ENCODE assay signal across 10 cellular contexts in genomic region chr3:181694805-181695660, GRCh38. TPM values are rescaled to one million over a fixed set of nuclear protein-coding genes. Genes with fewer than 3 reads are reported as not detected.
DNase-seq lines count a peak whose midpoint lies in the region; ATAC-seq and TF ChIP-seq lines count a peak whose summit lies in the region.
"Had no signal": no experiment of that assay in that cellular context is flagged by ENCODE, and none has a peak within 500 bp of the region (broad histone marks: within the 10 kb centered on the region; RNA-seq: fewer than 3 reads in every experiment).

No MANE protein-coding gene starts in this region.

- no peak for ATAC-seq in HG03520 (IDR thresholded peaks at IDR 0.05; ENCODE audit: unreplicated experiment)

- no peaks in the 10 kb centered on the region for H3F3A ChIP-seq in SK-N-SH (replicated peaks; ENCODE audit: insufficient read depth)

- POLR2A ChIA-PET in SK-N-SH (lab: Yijun Ruan, JAX) = no interaction called here

- TF ChIP-seq CTCF in left ventricle myocardium inferior (IDR thresholded peaks at IDR 0.05; ENCODE audit: borderline replicate concordance) (peak; percentile 29), ovary (IDR thresholded peaks at IDR 0.05) (peak in 1 of 3 donors; percentile 30), SK-N-SH (IDR thresholded peaks at IDR 0.05) (no peak)

- H3K27ac ChIP-seq in left ventricle myocardium inferior (replicated peaks) (peak overlapping the region; percentile 14), ovary (peak overlapping the region; percentile 33 to 65), SK-N-SH (ENCODE audit: low read depth in 2 of 2, low read length in 1 of 2) (no peak overlapping the region)

- TF ChIP-seq POLR2A in ovary (IDR thresholded peaks at IDR 0.05) = no peak

- no peak for TF ChIP-seq RAD21 in SK-N-SH (IDR thresholded peaks at IDR 0.05; ENCODE audit: low read length)

- H3K9me3 ChIP-seq in adipocyte (ENCODE audit: control insufficient read depth, low read length) = no peaks in the 10 kb centered on the region
- H3K9me3 ChIP-seq in left ventricle myocardium inferior (replicated peaks) = no peaks in the 10 kb centered on the region
- no peaks in the 10 kb centered on the region for H3K9me3 ChIP-seq in ovary
- H3K9me3 ChIP-seq in SK-N-SH = no peaks in the 10 kb centered on the region

- no peaks in the 10 kb centered on the region for H3K36me3 ChIP-seq in adipocyte (ENCODE audit: control insufficient read depth, insufficient read depth, low read length, severe bottlenecking)
- no peaks in the 10 kb centered on the region for H3K36me3 ChIP-seq in left ventricle myocardium inferior
- H3K36me3 ChIP-seq in ovary = no peaks in the 10 kb centered on the region
- no peaks in the 10 kb centered on the region for H3K36me3 ChIP-seq in SK-N-SH (replicated peaks in 1 of 2; ENCODE audit: control insufficient read depth in 1 of 2, insufficient read depth in 2 of 2, low read length in 1 of 2)

- peak overlapping the region; percentile 64 for H3K9ac ChIP-seq in adipocyte (ENCODE audit: low read length)
- H3K9ac ChIP-seq in SK-N-SH = no peak overlapping the region

- 4 to 7% (median 7%) methylated on average over 26 to 53 of the region's 53 CpGs for WGBS in ovary, 3 donors
- 91% methylated on average over 37 of the region's 53 CpGs for WGBS in SK-N-SH (ENCODE audit: low lambda C conversion rate)

- TF ChIP-seq EP300 in ovary (IDR thresholded peaks at IDR 0.05) = no peak
- TF ChIP-seq EP300 in SK-N-SH (IDR thresholded peaks at IDR 0.05; ENCODE audit: borderline replicate concordance in 1 of 2, low read depth in 1 of 2, low read length in 1 of 2) = no peak

- intact Hi-C loops in left ventricle myocardium inferior (cut with micrococcal nuclease) (loop anchor here (5.0 kb wide), 1 partner anchor 368 kb away; no protein-coding TSS in a partner anchor), ovary (cut with DNase I) (no loop called here)

- peak; percentile 78 for DNase-seq in Ammon's horn (ENCODE audit: low spot score)
- DNase-seq in adipocyte (ENCODE audit: low read depth) = peak; percentile 22
- peak; percentile 40 for DNase-seq in left ventricle myocardium inferior
- DNase-seq in ovary = peak; percentile 76 to 90 (median 80)
- no peak for DNase-seq in SK-N-SH
- no peak for DNase-seq in mucosa of gallbladder (ENCODE audit: low spot score)
- DNase-seq in NOMO-1 (lab: John Stamatoyannopoulos, UW; ENCODE audit: unreplicated experiment in 2 of 2) = no peak
- DNase-seq: activated effector memory CD4-positive, alpha-beta T cell treated with Interleukin-2 at 50 U/mL for 16 hours; DND-41 had no signal

- peaks cover 37% of the 10 kb centered on the region for H3K27me3 ChIP-seq in adipocyte (replicated peaks; ENCODE audit: control insufficient read depth, insufficient read depth, low read length)
- peaks cover 70% of the 10 kb centered on the region for H3K27me3 ChIP-seq in left ventricle myocardium inferior (ENCODE audit: low read depth)
- H3K27me3 ChIP-seq in ovary = no peaks in the 10 kb centered on the region
- no peaks in the 10 kb centered on the region for H3K27me3 ChIP-seq in SK-N-SH (ENCODE audit: insufficient read depth)

- H3K4me3 ChIP-seq in adipocyte (ENCODE audit: low read length) (peak overlapping the region; percentile 80), left ventricle myocardium inferior (peak overlapping the region; percentile 62), ovary (peak overlapping the region; percentile 24), SK-N-SH (ENCODE audit: low read depth in 2 of 2, low read length in 1 of 2) (no peak overlapping the region)

- H4K20me1 ChIP-seq in SK-N-SH (ENCODE audit: insufficient read depth) = no peaks in the 10 kb centered on the region

- H3K4me1 ChIP-seq in adipocyte (ENCODE audit: control insufficient read depth, insufficient read depth, low read length) (peaks cover 14% of the 10 kb centered on the region), left ventricle myocardium inferior (peaks cover 16% of the 10 kb centered on the region), ovary (ENCODE audit: insufficient read depth) (peaks cover 9% of the 10 kb centered on the region), SK-N-SH (ENCODE audit: control insufficient read depth in 1 of 2, insufficient read depth in 2 of 2, low read depth in 1 of 2, low read length in 1 of 2) (peaks cover 0 to 7% of the 10 kb centered on the region in 2 experiments; a peak in 2 of 4 replicates)

- H3K9me2 ChIP-seq in SK-N-SH = no peaks in the 10 kb centered on the region

- no peaks in the 10 kb centered on the region for H3K79me2 ChIP-seq in SK-N-SH (ENCODE audit: insufficient read depth)

- H2AFZ ChIP-seq in SK-N-SH (ENCODE audit: low read depth) = no peak overlapping the region

- CTCF ChIA-PET in SK-N-SH (lab: Yijun Ruan, JAX) = no interaction called here

- H3K4me2 ChIP-seq in SK-N-SH = no peak overlapping the region

TF ChIP-seq in SK-N-SH, 30 proteins besides CTCF, POLR2A, EP300 and RAD21:
- TF ChIP-seq ELF1 (IDR thresholded peaks at IDR 0.05) (no peak), FOXM1 (IDR thresholded peaks at IDR 0.05; ENCODE audit: low read depth) (no peak), RFX5 (IDR thresholded peaks at IDR 0.05; ENCODE audit: low read length) (no peak), TCF12 (IDR thresholded peaks at IDR 0.05) (no peak), SMC3 (IDR thresholded peaks at IDR 0.05; ENCODE audit: low read depth, low read length) (no peak), GATA2 (CRISPR knock-in tag; IDR thresholded peaks at IDR 0.05) (no peak), PBX3 (IDR thresholded peaks at IDR 0.05) (no peak), SIN3A (IDR thresholded peaks at IDR 0.05; ENCODE audit: borderline replicate concordance, low read depth, low read length) (no peak), CHD2 (IDR thresholded peaks at IDR 0.05; ENCODE audit: low read length, partially characterized antibody) (no peak), GABPA (IDR thresholded peaks at IDR 0.05; ENCODE audit: low read depth) (no peak), TEAD4 (IDR thresholded peaks at IDR 0.05; ENCODE audit: borderline replicate concordance, insufficient read depth) (no peak), MXI1 (IDR thresholded peaks at IDR 0.05; ENCODE audit: low read depth, low read length) (no peak), IRF3 (IDR thresholded peaks at IDR 0.05; ENCODE audit: low read depth, low read length) (no peak)
- TF ChIP-seq, protein P1, sequence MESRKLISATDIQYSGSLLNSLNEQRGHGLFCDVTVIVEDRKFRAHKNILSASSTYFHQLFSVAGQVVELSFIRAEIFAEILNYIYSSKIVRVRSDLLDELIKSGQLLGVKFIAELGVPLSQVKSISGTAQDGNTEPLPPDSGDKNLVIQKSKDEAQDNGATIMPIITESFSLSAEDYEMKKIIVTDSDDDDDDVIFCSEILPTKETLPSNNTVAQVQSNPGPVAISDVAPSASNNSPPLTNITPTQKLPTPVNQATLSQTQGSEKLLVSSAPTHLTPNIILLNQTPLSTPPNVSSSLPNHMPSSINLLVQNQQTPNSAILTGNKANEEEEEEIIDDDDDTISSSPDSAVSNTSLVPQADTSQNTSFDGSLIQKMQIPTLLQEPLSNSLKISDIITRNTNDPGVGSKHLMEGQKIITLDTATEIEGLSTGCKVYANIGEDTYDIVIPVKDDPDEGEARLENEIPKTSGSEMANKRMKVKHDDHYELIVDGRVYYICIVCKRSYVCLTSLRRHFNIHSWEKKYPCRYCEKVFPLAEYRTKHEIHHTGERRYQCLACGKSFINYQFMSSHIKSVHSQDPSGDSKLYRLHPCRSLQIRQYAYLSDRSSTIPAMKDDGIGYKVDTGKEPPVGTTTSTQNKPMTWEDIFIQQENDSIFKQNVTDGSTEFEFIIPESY (IDR thresholded peaks at IDR 0.05; ENCODE audit: borderline replicate concordance, low read depth) = no peak

RNA-seq across cellular contexts. Expression of gene SOX2, which starts 16.7 kb away (rescaled TPM):
- 0.16 TPM for total RNA-seq in left ventricle myocardium inferior
- total RNA-seq in ovary = under 1 TPM in 5 of 7 donors, not detected in 2; 0.23 to 0.69 (median 0.45) TPM
- under 1 TPM; 0.24 to 0.33 TPM for polyA plus RNA-seq in ovary
- polyA plus RNA-seq in SK-N-SH (2012; rRNA removed) = 0.10 and 0.13 TPM in 2 replicates
- 0.12 and 0.16 TPM in 2 replicates for polyA plus RNA-seq in SK-N-SH (2012; cell fraction: cytosol; rRNA removed)
- polyA plus RNA-seq in SK-N-SH (2012; cell fraction: nucleus; rRNA removed) = 0.02 and 0.14 TPM in 2 replicates
- total RNA-seq in mucosa of gallbladder = 0.55 TPM

Comparison
In these comparisons a context has a peak if more than half of its experiments do, and no peak if none do; other contexts are left out.
1. DNase-seq: peak in Ammon's horn (single experiment), adipocyte (single experiment), left ventricle myocardium inferior (single experiment) and ovary (5 of 5); none in SK-N-SH (single experiment), mucosa of gallbladder (single experiment) and NOMO-1 (0 of 2).
2. H3K4me3 ChIP-seq: peak in adipocyte (single experiment), left ventricle myocardium inferior (single experiment) and ovary (single experiment); none in SK-N-SH (0 of 2).
3. H3K27ac ChIP-seq: peak in left ventricle myocardium inferior (single experiment) and ovary (2 of 2); none in SK-N-SH (0 of 2).